ENCODE assay signal across 1 cellular context in the genomic region with DNA sequence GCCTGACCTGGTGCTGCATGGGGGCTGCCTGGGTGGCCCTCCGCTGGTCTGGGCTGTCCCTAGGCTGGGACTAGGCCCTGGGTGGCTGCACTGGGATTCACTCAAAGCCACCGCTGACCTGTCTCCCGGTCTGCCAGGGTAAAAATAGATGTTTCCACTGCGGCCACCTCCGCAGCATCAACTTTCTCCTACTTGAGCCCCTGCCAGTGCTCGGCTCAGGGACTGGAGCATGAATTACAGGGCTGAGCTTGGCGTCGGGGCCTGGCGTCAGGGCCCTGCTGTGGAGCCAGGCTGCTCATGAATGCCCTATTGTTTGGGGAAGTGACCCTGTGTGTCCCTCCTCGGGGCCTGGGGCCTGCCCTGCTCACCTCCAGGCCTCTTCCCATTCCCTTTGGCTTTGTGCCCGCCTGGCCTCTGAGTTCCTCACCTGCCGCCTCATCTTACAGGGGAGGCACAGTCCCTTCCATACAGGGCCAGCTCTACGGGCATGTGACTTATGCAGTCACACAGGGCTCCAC.
A peak's percentile ranks its signal among the peaks of the same experiment; 100 is the strongest.
TF ChIP-seq lines count a peak whose summit lies in the region.

No MANE protein-coding gene starts in this region.

TF ChIP-seq in HepG2, 621 proteins besides CTCF, POLR2A, EP300 and RAD21 (continued from another document and continues in another):
- TF ChIP-seq, protein P1, sequence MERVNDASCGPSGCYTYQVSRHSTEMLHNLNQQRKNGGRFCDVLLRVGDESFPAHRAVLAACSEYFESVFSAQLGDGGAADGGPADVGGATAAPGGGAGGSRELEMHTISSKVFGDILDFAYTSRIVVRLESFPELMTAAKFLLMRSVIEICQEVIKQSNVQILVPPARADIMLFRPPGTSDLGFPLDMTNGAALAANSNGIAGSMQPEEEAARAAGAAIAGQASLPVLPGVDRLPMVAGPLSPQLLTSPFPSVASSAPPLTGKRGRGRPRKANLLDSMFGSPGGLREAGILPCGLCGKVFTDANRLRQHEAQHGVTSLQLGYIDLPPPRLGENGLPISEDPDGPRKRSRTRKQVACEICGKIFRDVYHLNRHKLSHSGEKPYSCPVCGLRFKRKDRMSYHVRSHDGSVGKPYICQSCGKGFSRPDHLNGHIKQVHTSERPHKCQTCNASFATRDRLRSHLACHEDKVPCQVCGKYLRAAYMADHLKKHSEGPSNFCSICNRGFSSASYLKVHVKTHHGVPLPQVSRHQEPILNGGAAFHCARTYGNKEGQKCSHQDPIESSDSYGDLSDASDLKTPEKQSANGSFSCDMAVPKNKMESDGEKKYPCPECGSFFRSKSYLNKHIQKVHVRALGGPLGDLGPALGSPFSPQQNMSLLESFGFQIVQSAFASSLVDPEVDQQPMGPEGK (CRISPR knock-in tag; IDR thresholded peaks at IDR 0.05), result no peak; the same call in 1 of the 2 replicates
- TF ChIP-seq ZFP62 (CRISPR knock-in tag; IDR thresholded peaks at IDR 0.05), result no peak
- TF ChIP-seq ZNF207 (IDR thresholded peaks at IDR 0.05; ENCODE audit: borderline replicate concordance), result no peak
- TF ChIP-seq, protein P2, sequence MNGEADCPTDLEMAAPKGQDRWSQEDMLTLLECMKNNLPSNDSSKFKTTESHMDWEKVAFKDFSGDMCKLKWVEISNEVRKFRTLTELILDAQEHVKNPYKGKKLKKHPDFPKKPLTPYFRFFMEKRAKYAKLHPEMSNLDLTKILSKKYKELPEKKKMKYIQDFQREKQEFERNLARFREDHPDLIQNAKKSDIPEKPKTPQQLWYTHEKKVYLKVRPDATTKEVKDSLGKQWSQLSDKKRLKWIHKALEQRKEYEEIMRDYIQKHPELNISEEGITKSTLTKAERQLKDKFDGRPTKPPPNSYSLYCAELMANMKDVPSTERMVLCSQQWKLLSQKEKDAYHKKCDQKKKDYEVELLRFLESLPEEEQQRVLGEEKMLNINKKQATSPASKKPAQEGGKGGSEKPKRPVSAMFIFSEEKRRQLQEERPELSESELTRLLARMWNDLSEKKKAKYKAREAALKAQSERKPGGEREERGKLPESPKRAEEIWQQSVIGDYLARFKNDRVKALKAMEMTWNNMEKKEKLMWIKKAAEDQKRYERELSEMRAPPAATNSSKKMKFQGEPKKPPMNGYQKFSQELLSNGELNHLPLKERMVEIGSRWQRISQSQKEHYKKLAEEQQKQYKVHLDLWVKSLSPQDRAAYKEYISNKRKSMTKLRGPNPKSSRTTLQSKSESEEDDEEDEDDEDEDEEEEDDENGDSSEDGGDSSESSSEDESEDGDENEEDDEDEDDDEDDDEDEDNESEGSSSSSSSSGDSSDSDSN (CRISPR knock-in tag; IDR thresholded peaks at IDR 0.05), result peak; percentile 48; the same call in 1 of the 2 replicates
- no peak for TF ChIP-seq ZNF788 (CRISPR knock-in tag; IDR thresholded peaks at IDR 0.05; ENCODE audit: borderline replicate concordance)
- TF ChIP-seq ZNF605 (CRISPR knock-in tag; IDR thresholded peaks at IDR 0.05), result no peak
- TF ChIP-seq ZNF7 (CRISPR knock-in tag; IDR thresholded peaks at IDR 0.05), result no peak
- TF ChIP-seq, protein P3, sequence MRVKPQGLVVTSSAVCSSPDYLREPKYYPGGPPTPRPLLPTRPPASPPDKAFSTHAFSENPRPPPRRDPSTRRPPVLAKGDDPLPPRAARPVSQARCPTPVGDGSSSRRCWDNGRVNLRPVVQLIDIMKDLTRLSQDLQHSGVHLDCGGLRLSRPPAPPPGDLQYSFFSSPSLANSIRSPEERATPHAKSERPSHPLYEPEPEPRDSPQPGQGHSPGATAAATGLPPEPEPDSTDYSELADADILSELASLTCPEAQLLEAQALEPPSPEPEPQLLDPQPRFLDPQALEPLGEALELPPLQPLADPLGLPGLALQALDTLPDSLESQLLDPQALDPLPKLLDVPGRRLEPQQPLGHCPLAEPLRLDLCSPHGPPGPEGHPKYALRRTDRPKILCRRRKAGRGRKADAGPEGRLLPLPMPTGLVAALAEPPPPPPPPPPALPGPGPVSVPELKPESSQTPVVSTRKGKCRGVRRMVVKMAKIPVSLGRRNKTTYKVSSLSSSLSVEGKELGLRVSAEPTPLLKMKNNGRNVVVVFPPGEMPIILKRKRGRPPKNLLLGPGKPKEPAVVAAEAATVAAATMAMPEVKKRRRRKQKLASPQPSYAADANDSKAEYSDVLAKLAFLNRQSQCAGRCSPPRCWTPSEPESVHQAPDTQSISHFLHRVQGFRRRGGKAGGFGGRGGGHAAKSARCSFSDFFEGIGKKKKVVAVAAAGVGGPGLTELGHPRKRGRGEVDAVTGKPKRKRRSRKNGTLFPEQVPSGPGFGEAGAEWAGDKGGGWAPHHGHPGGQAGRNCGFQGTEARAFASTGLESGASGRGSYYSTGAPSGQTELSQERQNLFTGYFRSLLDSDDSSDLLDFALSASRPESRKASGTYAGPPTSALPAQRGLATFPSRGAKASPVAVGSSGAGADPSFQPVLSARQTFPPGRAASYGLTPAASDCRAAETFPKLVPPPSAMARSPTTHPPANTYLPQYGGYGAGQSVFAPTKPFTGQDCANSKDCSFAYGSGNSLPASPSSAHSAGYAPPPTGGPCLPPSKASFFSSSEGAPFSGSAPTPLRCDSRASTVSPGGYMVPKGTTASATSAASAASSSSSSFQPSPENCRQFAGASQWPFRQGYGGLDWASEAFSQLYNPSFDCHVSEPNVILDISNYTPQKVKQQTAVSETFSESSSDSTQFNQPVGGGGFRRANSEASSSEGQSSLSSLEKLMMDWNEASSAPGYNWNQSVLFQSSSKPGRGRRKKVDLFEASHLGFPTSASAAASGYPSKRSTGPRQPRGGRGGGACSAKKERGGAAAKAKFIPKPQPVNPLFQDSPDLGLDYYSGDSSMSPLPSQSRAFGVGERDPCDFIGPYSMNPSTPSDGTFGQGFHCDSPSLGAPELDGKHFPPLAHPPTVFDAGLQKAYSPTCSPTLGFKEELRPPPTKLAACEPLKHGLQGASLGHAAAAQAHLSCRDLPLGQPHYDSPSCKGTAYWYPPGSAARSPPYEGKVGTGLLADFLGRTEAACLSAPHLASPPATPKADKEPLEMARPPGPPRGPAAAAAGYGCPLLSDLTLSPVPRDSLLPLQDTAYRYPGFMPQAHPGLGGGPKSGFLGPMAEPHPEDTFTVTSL (CRISPR knock-in tag; IDR thresholded peaks at IDR 0.05; ENCODE audit: borderline replicate concordance), result no peak
- no peak for TF ChIP-seq JDP2 (CRISPR knock-in tag; IDR thresholded peaks at IDR 0.05; ENCODE audit: borderline replicate concordance)
- no peak for TF ChIP-seq CEBPB (IDR thresholded peaks at IDR 0.05; ENCODE audit: borderline replicate concordance, low read depth, low read length)
- TF ChIP-seq ZNF331 (CRISPR knock-in tag; IDR thresholded peaks at IDR 0.05), result 0 out of 2 replicates have a peak, but pooled peaks have one; percentile 32
- no peak for TF ChIP-seq ZNF83 (CRISPR knock-in tag; IDR thresholded peaks at IDR 0.05; ENCODE audit: borderline replicate concordance)
- no peak for TF ChIP-seq TBX3 (IDR thresholded peaks at IDR 0.05; ENCODE audit: borderline replicate concordance)
- no peak for TF ChIP-seq ZZZ3 (CRISPR knock-in tag; IDR thresholded peaks at IDR 0.05; ENCODE audit: borderline replicate concordance)
- no peak for TF ChIP-seq ELF4 (CRISPR knock-in tag; IDR thresholded peaks at IDR 0.05; ENCODE audit: borderline replicate concordance)
- TF ChIP-seq WIZ (CRISPR knock-in tag; IDR thresholded peaks at IDR 0.05), result no peak
- TF ChIP-seq, protein P4, sequence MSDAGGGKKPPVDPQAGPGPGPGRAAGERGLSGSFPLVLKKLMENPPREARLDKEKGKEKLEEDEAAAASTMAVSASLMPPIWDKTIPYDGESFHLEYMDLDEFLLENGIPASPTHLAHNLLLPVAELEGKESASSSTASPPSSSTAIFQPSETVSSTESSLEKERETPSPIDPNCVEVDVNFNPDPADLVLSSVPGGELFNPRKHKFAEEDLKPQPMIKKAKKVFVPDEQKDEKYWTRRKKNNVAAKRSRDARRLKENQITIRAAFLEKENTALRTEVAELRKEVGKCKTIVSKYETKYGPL (CRISPR knock-in tag; IDR thresholded peaks at IDR 0.05), result no peak
- no peak for TF ChIP-seq RARA (CRISPR knock-in tag; IDR thresholded peaks at IDR 0.05)
- no peak for TF ChIP-seq SOX13 (IDR thresholded peaks at IDR 0.05)
- peak in 1 of 2 experiments; percentile 30; a peak in 1 of 4 replicates for TF ChIP-seq SOX13 (CRISPR knock-in tag; conservative IDR thresholded peaks at IDR 0.05 in 1 of 2, IDR thresholded peaks at IDR 0.05 in 1 of 2)
- TF ChIP-seq, protein P5, sequence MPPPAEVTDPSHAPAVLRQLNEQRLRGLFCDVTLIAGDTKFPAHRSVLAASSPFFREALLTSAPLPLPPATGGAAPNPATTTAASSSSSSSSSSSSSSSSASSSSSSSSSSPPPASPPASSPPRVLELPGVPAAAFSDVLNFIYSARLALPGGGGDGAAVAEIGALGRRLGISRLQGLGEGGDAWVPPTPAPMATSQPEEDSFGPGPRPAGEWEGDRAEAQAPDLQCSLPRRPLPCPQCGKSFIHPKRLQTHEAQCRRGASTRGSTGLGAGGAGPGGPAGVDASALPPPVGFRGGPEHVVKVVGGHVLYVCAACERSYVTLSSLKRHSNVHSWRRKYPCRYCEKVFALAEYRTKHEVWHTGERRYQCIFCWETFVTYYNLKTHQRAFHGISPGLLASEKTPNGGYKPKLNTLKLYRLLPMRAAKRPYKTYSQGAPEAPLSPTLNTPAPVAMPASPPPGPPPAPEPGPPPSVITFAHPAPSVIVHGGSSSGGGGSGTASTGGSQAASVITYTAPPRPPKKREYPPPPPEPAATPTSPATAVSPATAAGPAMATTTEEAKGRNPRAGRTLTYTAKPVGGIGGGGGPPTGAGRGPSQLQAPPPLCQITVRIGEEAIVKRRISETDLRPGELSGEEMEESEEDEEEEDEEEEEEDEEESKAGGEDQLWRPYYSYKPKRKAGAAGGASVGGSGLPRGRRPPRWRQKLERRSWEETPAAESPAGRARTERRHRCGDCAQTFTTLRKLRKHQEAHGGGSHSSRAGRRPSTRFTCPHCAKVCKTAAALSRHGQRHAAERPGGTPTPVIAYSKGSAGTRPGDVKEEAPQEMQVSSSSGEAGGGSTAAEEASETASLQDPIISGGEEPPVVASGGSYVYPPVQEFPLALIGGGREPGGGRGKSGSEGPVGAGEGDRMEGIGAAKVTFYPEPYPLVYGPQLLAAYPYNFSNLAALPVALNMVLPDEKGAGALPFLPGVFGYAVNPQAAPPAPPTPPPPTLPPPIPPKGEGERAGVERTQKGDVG (CRISPR knock-in tag; IDR thresholded peaks at IDR 0.05; ENCODE audit: borderline replicate concordance), result no peak
- no peak for TF ChIP-seq MTF2 (CRISPR knock-in tag; IDR thresholded peaks at IDR 0.05; ENCODE audit: borderline replicate concordance)
- TF ChIP-seq SMYD3 (CRISPR knock-in tag; IDR thresholded peaks at IDR 0.05), result no peak
- no peak for TF ChIP-seq HOXA5 (CRISPR knock-in tag; IDR thresholded peaks at IDR 0.05)
- TF ChIP-seq HNF4A (CRISPR knock-in tag; IDR thresholded peaks at IDR 0.05), result 0 out of 2 replicates have a peak, but pooled peaks have one; percentile 4
- TF ChIP-seq ZMYM4 (CRISPR knock-in tag; IDR thresholded peaks at IDR 0.05), result 0 out of 2 replicates have a peak, but pooled peaks have one; percentile 25
- TF ChIP-seq, protein P6, sequence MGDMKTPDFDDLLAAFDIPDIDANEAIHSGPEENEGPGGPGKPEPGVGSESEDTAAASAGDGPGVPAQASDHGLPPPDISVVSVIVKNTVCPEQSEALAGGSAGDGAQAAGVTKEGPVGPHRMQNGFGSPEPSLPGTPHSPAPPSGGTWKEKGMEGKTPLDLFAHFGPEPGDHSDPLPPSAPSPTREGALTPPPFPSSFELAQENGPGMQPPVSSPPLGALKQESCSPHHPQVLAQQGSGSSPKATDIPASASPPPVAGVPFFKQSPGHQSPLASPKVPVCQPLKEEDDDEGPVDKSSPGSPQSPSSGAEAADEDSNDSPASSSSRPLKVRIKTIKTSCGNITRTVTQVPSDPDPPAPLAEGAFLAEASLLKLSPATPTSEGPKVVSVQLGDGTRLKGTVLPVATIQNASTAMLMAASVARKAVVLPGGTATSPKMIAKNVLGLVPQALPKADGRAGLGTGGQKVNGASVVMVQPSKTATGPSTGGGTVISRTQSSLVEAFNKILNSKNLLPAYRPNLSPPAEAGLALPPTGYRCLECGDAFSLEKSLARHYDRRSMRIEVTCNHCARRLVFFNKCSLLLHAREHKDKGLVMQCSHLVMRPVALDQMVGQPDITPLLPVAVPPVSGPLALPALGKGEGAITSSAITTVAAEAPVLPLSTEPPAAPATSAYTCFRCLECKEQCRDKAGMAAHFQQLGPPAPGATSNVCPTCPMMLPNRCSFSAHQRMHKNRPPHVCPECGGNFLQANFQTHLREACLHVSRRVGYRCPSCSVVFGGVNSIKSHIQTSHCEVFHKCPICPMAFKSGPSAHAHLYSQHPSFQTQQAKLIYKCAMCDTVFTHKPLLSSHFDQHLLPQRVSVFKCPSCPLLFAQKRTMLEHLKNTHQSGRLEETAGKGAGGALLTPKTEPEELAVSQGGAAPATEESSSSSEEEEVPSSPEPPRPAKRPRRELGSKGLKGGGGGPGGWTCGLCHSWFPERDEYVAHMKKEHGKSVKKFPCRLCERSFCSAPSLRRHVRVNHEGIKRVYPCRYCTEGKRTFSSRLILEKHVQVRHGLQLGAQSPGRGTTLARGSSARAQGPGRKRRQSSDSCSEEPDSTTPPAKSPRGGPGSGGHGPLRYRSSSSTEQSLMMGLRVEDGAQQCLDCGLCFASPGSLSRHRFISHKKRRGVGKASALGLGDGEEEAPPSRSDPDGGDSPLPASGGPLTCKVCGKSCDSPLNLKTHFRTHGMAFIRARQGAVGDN (CRISPR knock-in tag; IDR thresholded peaks at IDR 0.05), result peak; percentile 54
- no peak for TF ChIP-seq TOPORS (CRISPR knock-in tag; IDR thresholded peaks at IDR 0.05)
- TF ChIP-seq NR2C2 (CRISPR knock-in tag; IDR thresholded peaks at IDR 0.05; ENCODE audit: borderline replicate concordance), result no peak
- no peak for TF ChIP-seq ZSCAN20 (CRISPR knock-in tag; IDR thresholded peaks at IDR 0.05; ENCODE audit: borderline replicate concordance)
- TF ChIP-seq, protein P7, sequence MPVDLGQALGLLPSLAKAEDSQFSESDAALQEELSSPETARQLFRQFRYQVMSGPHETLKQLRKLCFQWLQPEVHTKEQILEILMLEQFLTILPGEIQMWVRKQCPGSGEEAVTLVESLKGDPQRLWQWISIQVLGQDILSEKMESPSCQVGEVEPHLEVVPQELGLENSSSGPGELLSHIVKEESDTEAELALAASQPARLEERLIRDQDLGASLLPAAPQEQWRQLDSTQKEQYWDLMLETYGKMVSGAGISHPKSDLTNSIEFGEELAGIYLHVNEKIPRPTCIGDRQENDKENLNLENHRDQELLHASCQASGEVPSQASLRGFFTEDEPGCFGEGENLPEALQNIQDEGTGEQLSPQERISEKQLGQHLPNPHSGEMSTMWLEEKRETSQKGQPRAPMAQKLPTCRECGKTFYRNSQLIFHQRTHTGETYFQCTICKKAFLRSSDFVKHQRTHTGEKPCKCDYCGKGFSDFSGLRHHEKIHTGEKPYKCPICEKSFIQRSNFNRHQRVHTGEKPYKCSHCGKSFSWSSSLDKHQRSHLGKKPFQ (CRISPR knock-in tag; IDR thresholded peaks at IDR 0.05; ENCODE audit: insufficient replicate concordance), result no peak
- TF ChIP-seq HNF4G (IDR thresholded peaks at IDR 0.05; ENCODE audit: borderline replicate concordance, low read depth, low read length), result no peak
- TF ChIP-seq HNF4G (CRISPR knock-in tag; IDR thresholded peaks at IDR 0.05; ENCODE audit: borderline replicate concordance, low read depth), result no peak
- TF ChIP-seq, protein P8, sequence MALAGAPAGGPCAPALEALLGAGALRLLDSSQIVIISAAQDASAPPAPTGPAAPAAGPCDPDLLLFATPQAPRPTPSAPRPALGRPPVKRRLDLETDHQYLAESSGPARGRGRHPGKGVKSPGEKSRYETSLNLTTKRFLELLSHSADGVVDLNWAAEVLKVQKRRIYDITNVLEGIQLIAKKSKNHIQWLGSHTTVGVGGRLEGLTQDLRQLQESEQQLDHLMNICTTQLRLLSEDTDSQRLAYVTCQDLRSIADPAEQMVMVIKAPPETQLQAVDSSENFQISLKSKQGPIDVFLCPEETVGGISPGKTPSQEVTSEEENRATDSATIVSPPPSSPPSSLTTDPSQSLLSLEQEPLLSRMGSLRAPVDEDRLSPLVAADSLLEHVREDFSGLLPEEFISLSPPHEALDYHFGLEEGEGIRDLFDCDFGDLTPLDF (CRISPR knock-in tag; IDR thresholded peaks at IDR 0.05), result no peak
- TF ChIP-seq ZNF350 (CRISPR knock-in tag; IDR thresholded peaks at IDR 0.05; ENCODE audit: borderline replicate concordance, low read depth), result peak; percentile 34; the same call in 1 of the 2 replicates
- TF ChIP-seq SYNCRIP (IDR thresholded peaks at IDR 0.05; ENCODE audit: insufficient read depth, low read depth, low read length), result no peak
